Comparison of ENCODE assay signal across 9 cellular contexts in the genomic region with DNA sequence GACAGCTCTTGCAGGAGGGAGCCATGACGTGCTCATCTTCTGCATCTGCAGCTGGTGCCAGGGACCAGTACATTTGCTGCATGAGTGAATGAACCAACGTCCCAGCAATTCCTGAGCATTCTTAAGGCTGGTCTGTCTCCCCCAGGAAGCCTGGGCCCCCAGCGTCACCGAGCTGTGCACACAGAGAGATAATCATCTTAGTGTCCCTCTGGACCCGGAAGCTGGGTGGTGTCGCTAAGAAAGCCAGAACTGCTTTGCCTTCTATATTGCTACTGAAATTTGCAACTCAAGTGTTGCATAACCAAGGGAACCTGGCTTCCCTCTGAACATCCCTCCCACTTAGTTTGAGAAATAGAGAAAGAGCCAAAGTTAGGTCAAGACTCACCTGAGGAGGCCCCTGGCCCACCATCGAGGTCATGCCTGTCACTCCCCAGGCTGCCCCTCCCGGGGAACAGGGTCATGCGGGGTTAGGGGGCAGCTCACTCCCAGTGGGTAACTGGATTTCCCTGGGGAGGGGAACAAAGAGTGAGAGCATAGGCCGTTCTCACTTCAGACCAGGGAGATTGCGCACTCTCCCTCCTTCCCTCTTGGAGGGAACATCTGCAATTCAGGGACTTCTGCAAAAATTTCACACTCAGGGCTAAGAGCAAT.
DNase-seq lines count a peak whose midpoint lies in the region; ATAC-seq and TF ChIP-seq lines count a peak whose summit lies in the region.
"Had no signal": no experiment of that assay in that cellular context is flagged by ENCODE, and none has a peak within 500 bp of the region (broad histone marks: within the 10 kb centered on the region; RNA-seq: fewer than 3 reads in every experiment).

No MANE protein-coding gene starts in this region.

- H3K9me3 ChIP-seq in RWPE2 (ENCODE audit: severe bottlenecking) (peaks cover 2% of the 10 kb centered on the region), skeletal muscle satellite cell (replicated peaks; ENCODE audit: low read length) (peaks cover 7% of the 10 kb centered on the region)

- peak; percentile 9 for ATAC-seq in GM18868 (IDR thresholded peaks at IDR 0.05; ENCODE audit: unreplicated experiment)
- ATAC-seq in HG02840 (IDR thresholded peaks at IDR 0.05; ENCODE audit: low FRiP score, unreplicated experiment): peak; percentile 32
- ATAC-seq in RWPE2 (ENCODE audit: low read depth): no peak

- H3K36me3 ChIP-seq in RWPE2 (ENCODE audit: low read depth): no peaks in the 10 kb centered on the region
- no peaks in the 10 kb centered on the region for H3K36me3 ChIP-seq in skeletal muscle satellite cell (ENCODE audit: insufficient read depth, low read length)
- no peaks in the 10 kb centered on the region for H3K36me3 ChIP-seq in H7 (replicated peaks; ENCODE audit: control insufficient read depth, insufficient read depth, low read length)

- H3K27me3 ChIP-seq in RWPE2 (ENCODE audit: insufficient read depth, poor library complexity, severe bottlenecking) (no peaks in the 10 kb centered on the region), skeletal muscle satellite cell (ENCODE audit: control insufficient read depth, insufficient read depth, low read length) (no peaks in the 10 kb centered on the region), H7 (ENCODE audit: control insufficient read depth, insufficient read depth, low read length) (no peaks in the 10 kb centered on the region)

- H3K4me2 ChIP-seq in skeletal muscle satellite cell (ENCODE audit: low read length): peak overlapping the region; percentile 72
- H3K4me2 ChIP-seq: KMS-11 had no signal

- no peak for DNase-seq in RWPE2 (ENCODE audit: low spot score)
- DNase-seq in germinal center (ENCODE audit: low spot score): peak; percentile 34
- no peak for DNase-seq in H7
- no peak for DNase-seq in NCI-H1930 (lab: John Stamatoyannopoulos, UW)
- DNase-seq in NCI-H748 treated with DMSO at 0.1 percent for 48 hours (lab: John Stamatoyannopoulos, UW): no peak

- peak overlapping the region; percentile 37 for H3K27ac ChIP-seq in RWPE2 (ENCODE audit: poor library complexity, severe bottlenecking)
- H3K27ac ChIP-seq: KMS-11 had no signal

- H3K4me1 ChIP-seq in RWPE2 (ENCODE audit: insufficient read depth, poor library complexity, severe bottlenecking) (peaks cover 9% of the 10 kb centered on the region), skeletal muscle satellite cell (ENCODE audit: control insufficient read depth, insufficient read depth, low read length) (peaks cover 21% of the 10 kb centered on the region)

- H3K4me3 ChIP-seq in RWPE2 (ENCODE audit: severe bottlenecking) (no peak overlapping the region), skeletal muscle satellite cell (ENCODE audit: low read length) (peak overlapping the region; percentile 21), H7 (ENCODE audit: insufficient read depth, low read depth, low read length) (no peak overlapping the region)

- peak overlapping the region; percentile 61 for H3K9ac ChIP-seq in skeletal muscle satellite cell (ENCODE audit: low read depth, low read length)
- H3K9ac ChIP-seq: KMS-11 had no signal

- no peak for TF ChIP-seq CTCF in RWPE2 (IDR thresholded peaks at IDR 0.05; ENCODE audit: poor library complexity, severe bottlenecking)
